32 cellular contexts compared by ENCODE assay signal in genomic region chr10:55043540-55043939, GRCh38.
A peak's percentile ranks its signal among the peaks of the same experiment; 100 is the strongest.
DNase-seq lines count a peak whose midpoint lies in the region; ATAC-seq, FAIRE-seq and TF ChIP-seq lines count a peak whose summit lies in the region.
"Had no signal": no experiment of that assay in that cellular context is flagged by ENCODE, and none has a peak within 500 bp of the region (broad histone marks: within the 10 kb centered on the region; RNA-seq: fewer than 3 reads in every experiment).

No MANE protein-coding gene starts in this region.

- no peak overlapping the region for H3K27ac ChIP-seq in A549
- no peak overlapping the region for H3K27ac ChIP-seq in HEK293 (ENCODE audit: extremely low read depth, low read depth, low read length)
- H3K27ac ChIP-seq in H1 (ENCODE audit: low read depth, low read length), result no peak overlapping the region
- no peak overlapping the region for H3K27ac ChIP-seq in prostate gland
- no peak overlapping the region for H3K27ac ChIP-seq in ovary
- H3K27ac ChIP-seq: 22Rv1; BLaER1; BLaER1 treated with 17β-estradiol and CSF1 and Interleukin-3, amounts not matched to agents 10 nM and 100 nM; C4-2B had no signal

- no peak overlapping the region for H2BK5ac ChIP-seq in H1 (ENCODE audit: low read depth, low read length)

- no peak overlapping the region for H2AK5ac ChIP-seq in H1 (ENCODE audit: low read depth, low read length)

- no peak overlapping the region for H2BK12ac ChIP-seq in H1 (ENCODE audit: low read depth, low read length)

- TF ChIP-seq POLR2A in A549 (IDR thresholded peaks at IDR 0.05; ENCODE audit: low read length) (no peak), H1 (IDR thresholded peaks at IDR 0.05; ENCODE audit: control extremely low read depth in 1 of 2, low read depth in 2 of 2, low read length in 2 of 2) (no peak), prostate gland (IDR thresholded peaks at IDR 0.05) (no peak), ovary (IDR thresholded peaks at IDR 0.05) (no peak)

- no peak for TF ChIP-seq EP300 in A549 (IDR thresholded peaks at IDR 0.05)
- no peak for TF ChIP-seq EP300 in H1 (IDR thresholded peaks at IDR 0.05; ENCODE audit: borderline replicate concordance in 1 of 2, low read depth in 2 of 2, low read length in 2 of 2)
- TF ChIP-seq EP300 in ovary (IDR thresholded peaks at IDR 0.05), result no peak

- intact Hi-C loops in prostate gland (cut with DNase I), result no loop called here
- intact Hi-C loops in ovary (cut with DNase I), result no loop called here

- H3K9ac ChIP-seq in H1 (replicated peaks in 1 of 4; ENCODE audit: extremely low read depth in 1 of 4, low read depth in 3 of 4, low read length in 3 of 4), result no peak overlapping the region
- H3K9ac ChIP-seq: BLaER1; BLaER1 treated with 17β-estradiol and CSF1 and Interleukin-3, amounts not matched to agents 10 nM and 100 nM had no signal

- no peak overlapping the region for H3K4me3 ChIP-seq in A549
- H3K4me3 ChIP-seq in HEK293 (ENCODE audit: low read depth, low read length), result no peak overlapping the region
- no peak overlapping the region for H3K4me3 ChIP-seq in H1 (ENCODE audit: extremely low read depth in 1 of 4, insufficient read depth in 2 of 4, low read depth in 3 of 4, low read length in 4 of 4)
- no peak overlapping the region for H3K4me3 ChIP-seq in foreskin fibroblast (ENCODE audit: low read depth in 1 of 2, low read length in 2 of 2)
- H3K4me3 ChIP-seq in prostate gland, result no peak overlapping the region
- H3K4me3 ChIP-seq in ovary, result no peak overlapping the region
- H3K4me3 ChIP-seq: BLaER1; BLaER1 treated with 17β-estradiol and CSF1 and Interleukin-3, amounts not matched to agents 10 nM and 100 nM had no signal

- DNase-seq in A549 (ENCODE audit: low read depth in 1 of 2, low spot score in 1 of 2), result no peak
- DNase-seq in H1 (ENCODE audit: low read depth in 1 of 2, low spot score in 2 of 2), result no peak
- no peak for DNase-seq in foreskin fibroblast
- no peak for DNase-seq in prostate gland (ENCODE audit: low spot score)
- DNase-seq in ovary, result no peak
- DNase-seq: 8988T; ACHN; AML-193; BE2C; C1 segment of cervical spinal cord; Caco-2; Calu3; CD4-positive, alpha-beta memory T cell; CD4-positive, alpha-beta T cell; CD4-positive, CD25-positive, alpha-beta regulatory T cell; CD8-positive, alpha-beta memory T cell; CD8-positive, alpha-beta T cell; COR-L47; DMS 273 treated with DMSO at 0.1 percent for 48 hours; DMS153; DMS53; DMS79; DMS79 treated with DMSO at 0.1 percent for 48 hours; DND-41; EL had no signal

- H3K27me3 ChIP-seq in H1 (replicated peaks in 1 of 4; ENCODE audit: control insufficient read depth in 3 of 4, extremely low read depth in 1 of 4, insufficient read depth in 3 of 4, low read length in 3 of 4) (no peaks in the 10 kb centered on the region), prostate gland (replicated peaks; ENCODE audit: insufficient read depth) (no peaks in the 10 kb centered on the region), ovary (no peaks in the 10 kb centered on the region)
- H3K27me3 ChIP-seq: BE2C; BLaER1; BLaER1 treated with 17β-estradiol and CSF1 and Interleukin-3, amounts not matched to agents 10 nM and 100 nM had no signal

- no peak for TF ChIP-seq RAD21 in A549 (conservative IDR thresholded peaks at IDR 0.05 in 1 of 2, IDR thresholded peaks at IDR 0.05 in 1 of 2)
- no peak for TF ChIP-seq RAD21 in H1 (IDR thresholded peaks at IDR 0.05 in 1 of 2, conservative IDR thresholded peaks at IDR 0.05 in 1 of 2; ENCODE audit: low read depth in 2 of 2, low read length in 2 of 2)

- ATAC-seq in A549, result no peak
- ATAC-seq: CD8-positive, alpha-beta T cell had no signal

- no peak overlapping the region for H3K56ac ChIP-seq in H1 (replicated peaks; ENCODE audit: insufficient read length, low read depth, low read length)

- H2AFZ ChIP-seq in H1 (ENCODE audit: low read length), result no peak overlapping the region

- CTCF ChIA-PET in A549 (lab: Yijun Ruan, JAX) (no interaction called here), HEK293 (lab: Yijun Ruan, JAX) (no interaction called here), H1 (lab: Charles Lee; ENCODE audit: partially characterized antibody) (no interaction called here)

- POLR2A ChIA-PET in A549 (lab: Yijun Ruan, JAX) (no interaction called here), HEK293 (lab: Yijun Ruan, JAX) (no interaction called here), H1 (lab: Charles Lee; ENCODE audit: partially characterized antibody) (no interaction called here)

- H4K5ac ChIP-seq in H1 (ENCODE audit: insufficient read length, low read depth, low read length), result no peak overlapping the region

- no peaks in the 10 kb centered on the region for H3K23me2 ChIP-seq in H1 (ENCODE audit: low read depth, low read length)

- no peaks in the 10 kb centered on the region for H3K79me1 ChIP-seq in H1 (ENCODE audit: low read depth, low read length)

- no peak overlapping the region for H2BK15ac ChIP-seq in H1 (ENCODE audit: low read length)

- H3K4ac ChIP-seq in H1 (replicated peaks; ENCODE audit: insufficient read length, low read depth, low read length), result no peak overlapping the region

- H3K14ac ChIP-seq in H1 (ENCODE audit: insufficient read length), result no peak overlapping the region

- no peaks in the 10 kb centered on the region for H3K79me2 ChIP-seq in H1 (ENCODE audit: control insufficient read depth in 1 of 2, insufficient read depth in 2 of 2, low read length in 2 of 2)

- H4K91ac ChIP-seq in H1 (replicated peaks; ENCODE audit: insufficient read length, low read length), result no peak overlapping the region

- WGBS in A549 (ENCODE audit: missing lambda C conversion rate), result 1% methylated on average over 3 of the region's 3 CpGs
- 91% methylated on average over 3 of the region's 3 CpGs; no CpG with 5 or more reads in 1 of the 2 experiments for WGBS in H1 (ENCODE audit: extremely low coverage in 1 of 2, insufficient coverage in 1 of 2, insufficient read length in 1 of 2, insufficient replicate concordance in 2 of 2, low coverage in 1 of 2, low lambda C conversion rate in 2 of 2, missing lambda C conversion rate in 1 of 2), 2 experiments
- WGBS in prostate gland, result 97% methylated on average over 3 of the region's 3 CpGs
- WGBS in ovary, 3 donors, result 94 to 95% (median 95%) methylated on average over 3 of the region's 3 CpGs

- H3K4me2 ChIP-seq in A549 (no peak overlapping the region), H1 (ENCODE audit: insufficient read depth in 1 of 2, low read depth in 2 of 2, low read length in 2 of 2) (no peak overlapping the region)
- H3K4me2 ChIP-seq: BLaER1; BLaER1 treated with 17β-estradiol and CSF1 and Interleukin-3, amounts not matched to agents 10 nM and 100 nM had no signal

- H3K9me3 ChIP-seq in A549 (no peaks in the 10 kb centered on the region), HEK293 (ENCODE audit: control insufficient read depth, insufficient read depth, low read depth, low read length) (no peaks in the 10 kb centered on the region), H1 (ENCODE audit: insufficient read depth in 2 of 2, low read depth in 1 of 2, low read length in 1 of 2) (no peaks in the 10 kb centered on the region), prostate gland (no peaks in the 10 kb centered on the region), ovary (no peaks in the 10 kb centered on the region)
- H3K9me3 ChIP-seq: BE2C; BLaER1; BLaER1 treated with 17β-estradiol and CSF1 and Interleukin-3, amounts not matched to agents 10 nM and 100 nM; Caco-2 had no signal

- FAIRE-seq in A549 (lab: Jason Lieb, UNC), result no peak
- FAIRE-seq in H1 (lab: Jason Lieb, UNC), result no peak
- FAIRE-seq: A204.1, D721Med had no signal

- no peaks in the 10 kb centered on the region for H3K4me1 ChIP-seq in A549
- no peaks in the 10 kb centered on the region for H3K4me1 ChIP-seq in HEK293 (ENCODE audit: control insufficient read depth, insufficient read depth, low read length)
- peaks cover 0 to 2% (median 0%) of the 10 kb centered on the region in 4 experiments; a peak in 1 of 7 replicates for H3K4me1 ChIP-seq in H1 (replicated peaks in 1 of 4; ENCODE audit: control insufficient read depth in 3 of 4, insufficient read depth in 4 of 4, low read length in 3 of 4)
- no peaks in the 10 kb centered on the region for H3K4me1 ChIP-seq in prostate gland (replicated peaks)
- H3K4me1 ChIP-seq in ovary (ENCODE audit: insufficient read depth), result no peaks in the 10 kb centered on the region
- H3K4me1 ChIP-seq: BLaER1; BLaER1 treated with 17β-estradiol and CSF1 and Interleukin-3, amounts not matched to agents 10 nM and 100 nM; Caco-2 had no signal

- 0 out of 2 replicates have a peak overlapping the region, but pooled peaks have one; percentile 14 for H4K8ac ChIP-seq in H1 (ENCODE audit: extremely low read depth, insufficient read depth, low read length)

- no peaks in the 10 kb centered on the region for H4K20me1 ChIP-seq in H1 (replicated peaks in 1 of 2; ENCODE audit: control insufficient read depth in 1 of 2, insufficient read depth in 2 of 2, low read length in 2 of 2)
- H4K20me1 ChIP-seq: BLaER1; BLaER1 treated with 17β-estradiol and CSF1 and Interleukin-3, amounts not matched to agents 10 nM and 100 nM had no signal

- TF ChIP-seq CTCF in A549 (IDR thresholded peaks at IDR 0.05), result no peak
- TF ChIP-seq CTCF in HEK293 (tag by site-specific recombination; IDR thresholded peaks at IDR 0.05), result no peak
- TF ChIP-seq CTCF in H1 (IDR thresholded peaks at IDR 0.05; ENCODE audit: control extremely low read depth in 1 of 3, insufficient read depth in 1 of 3, low read depth in 1 of 3, low read length in 3 of 3), result no peak
- no peak for TF ChIP-seq CTCF in foreskin fibroblast (IDR thresholded peaks at IDR 0.05; ENCODE audit: low read depth, low read length)
- TF ChIP-seq CTCF in prostate gland (IDR thresholded peaks at IDR 0.05), result no peak
- TF ChIP-seq CTCF in ovary (IDR thresholded peaks at IDR 0.05), result no peak

- H3K23ac ChIP-seq in H1 (ENCODE audit: insufficient read length), result no peak overlapping the region

- H2BK120ac ChIP-seq in H1 (replicated peaks; ENCODE audit: low read depth, low read length), result no peak overlapping the region

- no peak overlapping the region for H3K18ac ChIP-seq in H1 (ENCODE audit: extremely low read depth, low read length)

- no peak overlapping the region for H2BK20ac ChIP-seq in H1 (ENCODE audit: low read length)

- H3K36me3 ChIP-seq in HEK293 (ENCODE audit: control insufficient read depth in 2 of 2, insufficient read depth in 1 of 2, low read length in 2 of 2) (no peaks in the 10 kb centered on the region), H1 (ENCODE audit: control insufficient read depth in 2 of 4, insufficient read depth in 4 of 4, low read length in 3 of 4) (no peaks in the 10 kb centered on the region), prostate gland (no peaks in the 10 kb centered on the region), ovary (no peaks in the 10 kb centered on the region)
- H3K36me3 ChIP-seq: BE2C; BLaER1; BLaER1 treated with 17β-estradiol and CSF1 and Interleukin-3, amounts not matched to agents 10 nM and 100 nM had no signal

TF ChIP-seq in A549, 52 proteins besides CTCF, POLR2A, EP300 and RAD21 (continues in another document):
- TF ChIP-seq ZNF302 (CRISPR knock-in tag; IDR thresholded peaks at IDR 0.05) (no peak), CHD2 (IDR thresholded peaks at IDR 0.05; ENCODE audit: low read length, partially characterized antibody) (no peak)

TF ChIP-seq in H1, 55 proteins besides CTCF, POLR2A, EP300 and RAD21 (continues in another document):
- TF ChIP-seq SRF (IDR thresholded peaks at IDR 0.05; ENCODE audit: low read depth, low read length), result no peak
- TF ChIP-seq TEAD4 (IDR thresholded peaks at IDR 0.05; ENCODE audit: low read depth, low read length), result no peak
- TF ChIP-seq TAF7 (optimal IDR thresholded peaks at IDR 0.05; ENCODE audit: borderline replicate concordance, low read depth, low read length), result no peak
